Comparison of ENCODE assay signal across 14 cellular contexts in genomic region chr18:13451661-13452447, GRCh38.
DNase-seq lines count a peak whose midpoint lies in the region; ATAC-seq lines count a peak whose summit lies in the region.
"Had no signal": no experiment of that assay in that cellular context is flagged by ENCODE, and none has a peak within 500 bp of the region (broad histone marks: within the 10 kb centered on the region; RNA-seq: fewer than 3 reads in every experiment).

No MANE protein-coding gene starts in this region.

- H3K9ac ChIP-seq in iPS-20b (ENCODE audit: low read depth, low read length), result no peak overlapping the region

- peak overlapping the region; percentile 44; the same call in 1 of the 2 replicates for H3K4me3 ChIP-seq in iPS-20b (ENCODE audit: low read length)
- H3K4me3 ChIP-seq in CD4-positive, alpha-beta memory T cell (ENCODE audit: low read length in 2 of 2), result no peak overlapping the region

- H3K4me1 ChIP-seq in iPS-20b (ENCODE audit: insufficient read depth, low read length), result peaks cover 42% of the 10 kb centered on the region; the same call in 1 of the 2 replicates
- peaks cover 19% of the 10 kb centered on the region for H3K4me1 ChIP-seq in CD4-positive, alpha-beta memory T cell (ENCODE audit: insufficient read depth, low read length)

- H3K4me1 Mint-ChIP-seq in activated naive CD4-positive, alpha-beta T cell treated with anti-CD3 and anti-CD28 coated beads, Interleukin-2, amount 10 ng/mL, durations not matched to agents 7 days and 5 days, result peaks cover 44% of the 10 kb centered on the region
- peaks cover 27% of the 10 kb centered on the region for H3K4me1 Mint-ChIP-seq in activated T-helper 17 cell treated with anti-CD3 and anti-CD28 coated beads, Interleukin-2, amount 50 U/mL, for 72 hours
- peaks cover 19 to 53% (median 40%) of the 10 kb centered on the region in 4 donors for H3K4me1 Mint-ChIP-seq in CD4-positive, alpha-beta memory T cell
- peaks cover 17% of the 10 kb centered on the region for H3K4me1 Mint-ChIP-seq in activated T-helper 2 cell treated with anti-CD3 and anti-CD28 coated beads, Interferon-gamma antibody, Interleukin-2, Interleukin-4, amounts not matched to agents 10 μg/mL and 5 μg/mL and 100 μg/mL, durations not matched to agents 14 hours and 24 hours and 36 hours (ENCODE audit: low read depth)

- no peak for ATAC-seq in activated T-helper 17 cell treated with anti-CD3 and anti-CD28 coated beads, Interleukin-2, amount 50 U/mL, for 72 hours (replicated peaks)
- ATAC-seq in GM18868 (IDR thresholded peaks at IDR 0.05; ENCODE audit: unreplicated experiment) (no peak), HG03139 (IDR thresholded peaks at IDR 0.05; ENCODE audit: unreplicated experiment) (no peak)

- no peak for DNase-seq in activated naive CD4-positive, alpha-beta T cell treated with anti-CD3 and anti-CD28 coated beads, Interleukin-2, amount 10 ng/mL, durations not matched to agents 7 days and 5 days
- no peak for DNase-seq in activated naive CD4-positive, alpha-beta T cell treated with Interleukin-2 at 50 U/mL for 16 hours
- no peak for DNase-seq in CD4-positive, alpha-beta memory T cell
- DNase-seq in activated T-helper 2 cell treated with anti-CD3 and anti-CD28 coated beads, Interferon-gamma antibody, Interleukin-2, Interleukin-4, amounts not matched to agents 10 μg/mL and 5 μg/mL and 100 μg/mL, durations not matched to agents 14 hours and 24 hours and 36 hours (ENCODE audit: low spot score), result no peak
- DNase-seq: activated CD4-positive, alpha-beta T cell treated with anti-CD3 and anti-CD28 coated beads, Interleukin-2, amount 50 U/mL, for 4 hours; effector CD8-positive, alpha-beta T cell; NCI-H1436 treated with DMSO at 0.1 percent for 48 hours; NCI-H748 treated with DMSO at 0.1 percent for 48 hours; T-helper 1 cell had no signal

- H3K27me3 ChIP-seq in iPS-20b (ENCODE audit: insufficient read depth, low read length), result peaks cover 75% of the 10 kb centered on the region
- no peaks in the 10 kb centered on the region for H3K27me3 ChIP-seq in CD4-positive, alpha-beta memory T cell (ENCODE audit: insufficient read depth, low read length)

- no peaks in the 10 kb centered on the region for H3K9me3 ChIP-seq in iPS-20b (ENCODE audit: insufficient read depth, low read depth, low read length)
- H3K9me3 ChIP-seq in CD4-positive, alpha-beta memory T cell (ENCODE audit: control insufficient read depth in 1 of 2, low read length in 2 of 2), result no peaks in the 10 kb centered on the region

- CTCF ChIA-PET in activated naive CD4-positive, alpha-beta T cell treated with anti-CD3 and anti-CD28 coated beads, Interleukin-2, amount 10 ng/mL, durations not matched to agents 7 days and 5 days (lab: Charles Lee), result no interaction called here
- CTCF ChIA-PET in CD4-positive, alpha-beta memory T cell (lab: Charles Lee; ENCODE audit: partially characterized antibody), result interaction anchor here (1.4 kb wide), 1 partner anchor 26 kb away, joined by 3 read pairs; no protein-coding TSS in a partner anchor

- H3K27ac Mint-ChIP-seq in activated naive CD4-positive, alpha-beta T cell treated with anti-CD3 and anti-CD28 coated beads, Interleukin-2, amount 10 ng/mL, durations not matched to agents 7 days and 5 days, result peak overlapping the region; percentile 16
- H3K27ac Mint-ChIP-seq in activated T-helper 17 cell treated with anti-CD3 and anti-CD28 coated beads, Interleukin-2, amount 50 U/mL, for 72 hours, result peak overlapping the region; percentile 42
- H3K27ac Mint-ChIP-seq in CD4-positive, alpha-beta memory T cell, result peak overlapping the region in 2 of 7 donors; percentile 29 to 36
- H3K27ac Mint-ChIP-seq in activated T-helper 2 cell treated with anti-CD3 and anti-CD28 coated beads, Interferon-gamma antibody, Interleukin-2, Interleukin-4, amounts not matched to agents 10 μg/mL and 5 μg/mL and 100 μg/mL, durations not matched to agents 14 hours and 24 hours and 36 hours, result no peak overlapping the region
- H3K27ac Mint-ChIP-seq: activated naive CD8-positive, alpha-beta T cell had no signal

- POLR2A ChIA-PET in CD4-positive, alpha-beta memory T cell (lab: Charles Lee; ENCODE audit: partially characterized antibody), result no interaction called here

- H3K9me3 Mint-ChIP-seq in activated naive CD4-positive, alpha-beta T cell treated with anti-CD3 and anti-CD28 coated beads, Interleukin-2, amount 10 ng/mL, durations not matched to agents 7 days and 5 days, result no peaks in the 10 kb centered on the region
- H3K9me3 Mint-ChIP-seq in activated T-helper 17 cell treated with anti-CD3 and anti-CD28 coated beads, Interleukin-2, amount 50 U/mL, for 72 hours, result no peaks in the 10 kb centered on the region
- no peaks in the 10 kb centered on the region for H3K9me3 Mint-ChIP-seq in CD4-positive, alpha-beta memory T cell
- H3K9me3 Mint-ChIP-seq in activated T-helper 2 cell treated with anti-CD3 and anti-CD28 coated beads, Interferon-gamma antibody, Interleukin-2, Interleukin-4, amounts not matched to agents 10 μg/mL and 5 μg/mL and 100 μg/mL, durations not matched to agents 14 hours and 24 hours and 36 hours, result no peaks in the 10 kb centered on the region

- intact Hi-C loops in CD4-positive, alpha-beta memory T cell (cut with micrococcal nuclease), result no loop called here
- intact Hi-C loops in activated T-helper 2 cell treated with anti-CD3 and anti-CD28 coated beads, Interferon-gamma antibody, Interleukin-2, Interleukin-4, amounts not matched to agents 10 μg/mL and 5 μg/mL and 100 μg/mL, durations not matched to agents 14 hours and 24 hours and 36 hours (cut with micrococcal nuclease), result no loop called here

- no peak overlapping the region for H3K27ac ChIP-seq in iPS-20b (ENCODE audit: low read length)
- no peak overlapping the region for H3K27ac ChIP-seq in CD4-positive, alpha-beta memory T cell (ENCODE audit: low read depth, low read length)

- H3K4me3 Mint-ChIP-seq in activated naive CD4-positive, alpha-beta T cell treated with anti-CD3 and anti-CD28 coated beads, Interleukin-2, amount 10 ng/mL, durations not matched to agents 7 days and 5 days, result no peak overlapping the region
- no peak overlapping the region for H3K4me3 Mint-ChIP-seq in activated T-helper 17 cell treated with anti-CD3 and anti-CD28 coated beads, Interleukin-2, amount 50 U/mL, for 72 hours
- no peak overlapping the region for H3K4me3 Mint-ChIP-seq in CD4-positive, alpha-beta memory T cell
- no peak overlapping the region for H3K4me3 Mint-ChIP-seq in activated T-helper 2 cell treated with anti-CD3 and anti-CD28 coated beads, Interferon-gamma antibody, Interleukin-2, Interleukin-4, amounts not matched to agents 10 μg/mL and 5 μg/mL and 100 μg/mL, durations not matched to agents 14 hours and 24 hours and 36 hours (ENCODE audit: low read depth)
- H3K4me3 Mint-ChIP-seq: activated naive CD8-positive, alpha-beta T cell had no signal

- no peaks in the 10 kb centered on the region for H3K36me3 ChIP-seq in iPS-20b (ENCODE audit: insufficient read depth, low read depth, low read length)
- no peaks in the 10 kb centered on the region for H3K36me3 ChIP-seq in CD4-positive, alpha-beta memory T cell (ENCODE audit: insufficient read depth, low read length)

- H3K27me3 Mint-ChIP-seq in activated naive CD4-positive, alpha-beta T cell treated with anti-CD3 and anti-CD28 coated beads, Interleukin-2, amount 10 ng/mL, durations not matched to agents 7 days and 5 days, result no peaks in the 10 kb centered on the region
- H3K27me3 Mint-ChIP-seq in activated T-helper 17 cell treated with anti-CD3 and anti-CD28 coated beads, Interleukin-2, amount 50 U/mL, for 72 hours, result no peaks in the 10 kb centered on the region
- H3K27me3 Mint-ChIP-seq in CD4-positive, alpha-beta memory T cell, result no peaks in the 10 kb centered on the region
- H3K27me3 Mint-ChIP-seq in activated T-helper 2 cell treated with anti-CD3 and anti-CD28 coated beads, Interferon-gamma antibody, Interleukin-2, Interleukin-4, amounts not matched to agents 10 μg/mL and 5 μg/mL and 100 μg/mL, durations not matched to agents 14 hours and 24 hours and 36 hours (ENCODE audit: low read depth), result no peaks in the 10 kb centered on the region
- H3K27me3 Mint-ChIP-seq: activated naive CD8-positive, alpha-beta T cell had no signal

- H3K36me3 Mint-ChIP-seq in activated naive CD4-positive, alpha-beta T cell treated with anti-CD3 and anti-CD28 coated beads, Interleukin-2, amount 10 ng/mL, durations not matched to agents 7 days and 5 days, result no peaks in the 10 kb centered on the region
- peaks cover 10% of the 10 kb centered on the region for H3K36me3 Mint-ChIP-seq in activated T-helper 17 cell treated with anti-CD3 and anti-CD28 coated beads, Interleukin-2, amount 50 U/mL, for 72 hours (ENCODE audit: low read depth)
- peaks cover 2 to 5% of the 10 kb centered on the region in 2 donors for H3K36me3 Mint-ChIP-seq in CD4-positive, alpha-beta memory T cell
- H3K36me3 Mint-ChIP-seq in activated T-helper 2 cell treated with anti-CD3 and anti-CD28 coated beads, Interferon-gamma antibody, Interleukin-2, Interleukin-4, amounts not matched to agents 10 μg/mL and 5 μg/mL and 100 μg/mL, durations not matched to agents 14 hours and 24 hours and 36 hours (ENCODE audit: low read depth), result no peaks in the 10 kb centered on the region
